Comparison of ENCODE assay signal across 16 cellular contexts in genomic region chr20:62028384-62028783, GRCh38.
"Had no signal": no experiment of that assay in that cellular context is flagged by ENCODE, and none has a peak within 500 bp of the region (broad histone marks: within the 10 kb centered on the region; RNA-seq: fewer than 3 reads in every experiment).

No MANE protein-coding gene starts in this region.

- H3K9me3 Mint-ChIP-seq: memory B cell; mesothelial cell of epicardium; natural killer cell treated with Interleukin-12 subunit alpha and Interleukin-12 subunit beta and Interleukin-15 and Interleukin-18, amount 100 ng/mL, for 72 hours; type B pancreatic cell had no signal

- H3K27ac ChIP-seq: colonic mucosa, heart left ventricle, lower lobe of right lung, psoas muscle, right lobe of liver had no signal

- H3K36me3 ChIP-seq: colonic mucosa, heart left ventricle, lower lobe of right lung, right lobe of liver had no signal

- H3K27ac Mint-ChIP-seq: mesothelial cell of epicardium; natural killer cell treated with Interleukin-12 subunit alpha and Interleukin-12 subunit beta and Interleukin-15 and Interleukin-18, amount 100 ng/mL, for 72 hours; type B pancreatic cell had no signal

- H3K4me3 ChIP-seq: colonic mucosa, heart left ventricle, lower lobe of right lung, psoas muscle, right lobe of liver had no signal

- H3K27me3 Mint-ChIP-seq: memory B cell; natural killer cell treated with Interleukin-12 subunit alpha and Interleukin-12 subunit beta and Interleukin-15 and Interleukin-18, amount 100 ng/mL, for 72 hours; type B pancreatic cell had no signal

- DNase-seq: colonic mucosa; dermis blood vessel endothelial cell; foreskin melanocyte; hippocampal formation; lower lobe of right lung; retina; stimulated activated CD4-positive, alpha-beta T cell treated with anti-CD3 and anti-CD28 coated beads, Interleukin-2, amount 100 ng/mL, for 24 hours; stimulated activated naive CD4-positive, alpha-beta T cell treated with Interleukin-2 at 50 U/mL for 16 hours had no signal

- H3K27me3 ChIP-seq: colonic mucosa, heart left ventricle, right lobe of liver had no signal

- H3K36me3 Mint-ChIP-seq: mesothelial cell of epicardium; natural killer cell treated with Interleukin-12 subunit alpha and Interleukin-12 subunit beta and Interleukin-15 and Interleukin-18, amount 100 ng/mL, for 72 hours; type B pancreatic cell had no signal

- H3K9me3 ChIP-seq: colonic mucosa, heart left ventricle, lower lobe of right lung, psoas muscle, right lobe of liver had no signal

- H3K4me1 ChIP-seq: colonic mucosa had no signal

- H3K4me3 Mint-ChIP-seq: memory B cell; mesothelial cell of epicardium; natural killer cell treated with Interleukin-12 subunit alpha and Interleukin-12 subunit beta and Interleukin-15 and Interleukin-18, amount 100 ng/mL, for 72 hours; type B pancreatic cell had no signal

- ATAC-seq: heart left ventricle; left lobe of liver; lower lobe of right lung; natural killer cell treated with Interleukin-12 subunit alpha and Interleukin-12 subunit beta and Interleukin-15 and Interleukin-18, amount 100 ng/mL, for 72 hours; psoas muscle; right lobe of liver had no signal
